Comparison of ENCODE assay signal across 14 cellular contexts in genomic region chr18:24011095-24011917, GRCh38. TPM values are rescaled to one million over a fixed set of nuclear protein-coding genes. Genes with fewer than 3 reads are reported as not detected.
DNase-seq lines count a peak whose midpoint lies in the region; ATAC-seq and TF ChIP-seq lines count a peak whose summit lies in the region.
"Had no signal": no experiment of that assay in that cellular context is flagged by ENCODE, and none has a peak within 500 bp of the region (broad histone marks: within the 10 kb centered on the region; RNA-seq: fewer than 3 reads in every experiment).

No MANE protein-coding gene starts in this region.

- 76 to 79% methylated on average over 5 of the region's 5 CpGs for WGBS in tibial nerve, 2 donors

- no peak for TF ChIP-seq EP300 in tibial nerve (IDR thresholded peaks at IDR 0.05)

- DNase-seq in activated T-cell treated with anti-CD3 and anti-CD28 coated beads, Interleukin-2, amount 50 U/mL, for 72 hours: no peak
- DNase-seq in activated T-cell treated with anti-CD3 and anti-CD28 coated beads, Interleukin-2, amount 50 U/mL, for 48 hours: no peak
- DNase-seq in MV-4-11 (lab: John Stamatoyannopoulos, UW): peak; percentile 28
- DNase-seq in activated naive CD8-positive, alpha-beta T cell treated with anti-CD3 and anti-CD28 coated beads for 36 hours: no peak
- DNase-seq in mesothelial cell of epicardium (ENCODE audit: low spot score in 2 of 2, unreplicated experiment in 2 of 2): no peak
- DNase-seq in tibial nerve (ENCODE audit: low spot score in 2 of 2): no peak
- no peak for DNase-seq in GM20000 (ENCODE audit: low spot score)
- DNase-seq: activated CD8-positive, alpha-beta memory T cell treated with anti-CD3 and anti-CD28 coated beads for 24 hours; DMS79 treated with DMSO at 0.1 percent for 48 hours; GM23248; NCI-H2227 treated with DMSO at 0.1 percent for 48 hours; ovary; uterus had no signal

- H3K4me1 Mint-ChIP-seq in activated T-cell treated with anti-CD3 and anti-CD28 coated beads, Interleukin-2, amount 50 U/mL, for 72 hours (ENCODE audit: low read depth): peaks cover 64% of the 10 kb centered on the region
- peaks cover 60% of the 10 kb centered on the region for H3K4me1 Mint-ChIP-seq in activated naive CD8-positive, alpha-beta T cell treated with anti-CD3 and anti-CD28 coated beads for 36 hours
- H3K4me1 Mint-ChIP-seq in stimulated activated memory B cell treated with anti-CD40 and anti-IgM and Interleukin-4, amounts not matched to agents 10 μg/mL and 1 μg/mL and 100 μg/mL, for 72 hours: peaks cover 59% of the 10 kb centered on the region
- H3K4me1 Mint-ChIP-seq in mesothelial cell of epicardium: peaks cover 11% of the 10 kb centered on the region

- no peak for ATAC-seq in activated T-cell treated with anti-CD3 and anti-CD28 coated beads, Interleukin-2, amount 50 U/mL, for 72 hours (replicated peaks in 1 of 2)
- no peak for ATAC-seq in stimulated activated memory B cell treated with anti-CD40 and anti-IgM and Interleukin-4, amounts not matched to agents 10 μg/mL and 1 μg/mL and 100 μg/mL, for 72 hours

- TF ChIP-seq CTCF in mesothelial cell of epicardium (IDR thresholded peaks at IDR 0.05; ENCODE audit: unreplicated experiment) (no peak), tibial nerve (IDR thresholded peaks at IDR 0.05) (no peak), GM20000 (IDR thresholded peaks at IDR 0.05; ENCODE audit: extremely low read depth, missing control alignments) (no peak)

- H3K36me3 Mint-ChIP-seq in activated T-cell treated with anti-CD3 and anti-CD28 coated beads, Interleukin-2, amount 50 U/mL, for 72 hours (ENCODE audit: insufficient read depth in 2 of 2): no peaks in the 10 kb centered on the region
- peaks cover 2% of the 10 kb centered on the region for H3K36me3 Mint-ChIP-seq in activated naive CD8-positive, alpha-beta T cell treated with anti-CD3 and anti-CD28 coated beads for 36 hours
- peaks cover 4% of the 10 kb centered on the region for H3K36me3 Mint-ChIP-seq in stimulated activated memory B cell treated with anti-CD40 and anti-IgM and Interleukin-4, amounts not matched to agents 10 μg/mL and 1 μg/mL and 100 μg/mL, for 72 hours
- H3K36me3 Mint-ChIP-seq in mesothelial cell of epicardium: no peaks in the 10 kb centered on the region

- peak overlapping the region; percentile 60 to 76 for H3K4me3 Mint-ChIP-seq in activated T-cell treated with anti-CD3 and anti-CD28 coated beads, Interleukin-2, amount 50 U/mL, for 72 hours
- peak overlapping the region; percentile 66 for H3K4me3 Mint-ChIP-seq in activated naive CD8-positive, alpha-beta T cell treated with anti-CD3 and anti-CD28 coated beads for 36 hours
- H3K4me3 Mint-ChIP-seq in stimulated activated memory B cell treated with anti-CD40 and anti-IgM and Interleukin-4, amounts not matched to agents 10 μg/mL and 1 μg/mL and 100 μg/mL, for 72 hours: peak overlapping the region; percentile 8
- H3K4me3 Mint-ChIP-seq in mesothelial cell of epicardium: no peak overlapping the region

- H3K4me1 ChIP-seq in tibial nerve: peaks cover 0 to 20% (median 3%) of the 10 kb centered on the region in 4 donors

- H3K27ac ChIP-seq in tibial nerve: no peak overlapping the region
- H3K27ac ChIP-seq: GM23248, ovary, uterus had no signal

- peaks cover 17% of the 10 kb centered on the region for H3K27me3 Mint-ChIP-seq in activated T-cell treated with anti-CD3 and anti-CD28 coated beads, Interleukin-2, amount 50 U/mL, for 72 hours (ENCODE audit: low read depth)
- no peaks in the 10 kb centered on the region for H3K27me3 Mint-ChIP-seq in activated naive CD8-positive, alpha-beta T cell treated with anti-CD3 and anti-CD28 coated beads for 36 hours
- no peaks in the 10 kb centered on the region for H3K27me3 Mint-ChIP-seq in stimulated activated memory B cell treated with anti-CD40 and anti-IgM and Interleukin-4, amounts not matched to agents 10 μg/mL and 1 μg/mL and 100 μg/mL, for 72 hours
- H3K27me3 Mint-ChIP-seq in mesothelial cell of epicardium (ENCODE audit: low read depth): peaks cover 33% of the 10 kb centered on the region

- H3K27me3 ChIP-seq in tibial nerve: no peaks in the 10 kb centered on the region
- H3K27me3 ChIP-seq: ovary, uterus had no signal

- no peak overlapping the region for H3K27ac Mint-ChIP-seq in activated T-cell treated with anti-CD3 and anti-CD28 coated beads, Interleukin-2, amount 50 U/mL, for 72 hours
- peak overlapping the region; percentile 96 for H3K27ac Mint-ChIP-seq in activated naive CD8-positive, alpha-beta T cell treated with anti-CD3 and anti-CD28 coated beads for 36 hours
- peak overlapping the region; percentile 85 for H3K27ac Mint-ChIP-seq in stimulated activated memory B cell treated with anti-CD40 and anti-IgM and Interleukin-4, amounts not matched to agents 10 μg/mL and 1 μg/mL and 100 μg/mL, for 72 hours
- H3K27ac Mint-ChIP-seq in mesothelial cell of epicardium: no peak overlapping the region

- H3K36me3 ChIP-seq in tibial nerve: no peaks in the 10 kb centered on the region
- H3K36me3 ChIP-seq: ovary, uterus had no signal

- TF ChIP-seq POLR2A in tibial nerve (IDR thresholded peaks at IDR 0.05): no peak

- no peaks in the 10 kb centered on the region for H3K9me3 ChIP-seq in tibial nerve
- H3K9me3 ChIP-seq: ovary, uterus had no signal

- H3K4me3 ChIP-seq in tibial nerve: no peak overlapping the region
- H3K4me3 ChIP-seq: GM23248, ovary, uterus had no signal

- H3K9me3 Mint-ChIP-seq in activated T-cell treated with anti-CD3 and anti-CD28 coated beads, Interleukin-2, amount 50 U/mL, for 72 hours: no peaks in the 10 kb centered on the region
- peaks cover 1% of the 10 kb centered on the region for H3K9me3 Mint-ChIP-seq in activated naive CD8-positive, alpha-beta T cell treated with anti-CD3 and anti-CD28 coated beads for 36 hours
- no peaks in the 10 kb centered on the region for H3K9me3 Mint-ChIP-seq in stimulated activated memory B cell treated with anti-CD40 and anti-IgM and Interleukin-4, amounts not matched to agents 10 μg/mL and 1 μg/mL and 100 μg/mL, for 72 hours
- no peaks in the 10 kb centered on the region for H3K9me3 Mint-ChIP-seq in mesothelial cell of epicardium

RNA-seq across cellular contexts. Expression of gene TTC39C, which starts 3.2 kb away (rescaled TPM):
- 10 to 100 TPM; 38.8 to 41.3 TPM for total RNA-seq in activated T-cell treated with anti-CD3 and anti-CD28 coated beads, Interleukin-2, amount 50 U/mL, for 72 hours
- total RNA-seq in activated naive CD8-positive, alpha-beta T cell treated with anti-CD3 and anti-CD28 coated beads for 36 hours: 10 to 100 TPM; 43.8 to 45.3 TPM
- total RNA-seq in mesothelial cell of epicardium (22.9 to 26.6 TPM (median 24.7 TPM) in 3 replicates), tibial nerve (10 to 100 TPM; 22.6 to 35.1 (median 29.3) TPM)

Comparison
In these comparisons a context has a peak if more than half of its experiments do, and no peak if none do; other contexts are left out.
1. H3K27ac Mint-ChIP-seq: peak in activated naive CD8-positive, alpha-beta T cell treated with anti-CD3 and anti-CD28 coated beads for 36 hours (single experiment) and stimulated activated memory B cell treated with anti-CD40 and anti-IgM and Interleukin-4, amounts not matched to agents 10 μg/mL and 1 μg/mL and 100 μg/mL, for 72 hours (single experiment); none in activated T-cell treated with anti-CD3 and anti-CD28 coated beads, Interleukin-2, amount 50 U/mL, for 72 hours (single experiment) and mesothelial cell of epicardium (single experiment).